25 cellular contexts compared by ENCODE assay signal in genomic region chr14:69863083-69863482, GRCh38. TPM values are rescaled to one million over a fixed set of nuclear protein-coding genes. Genes with fewer than 3 reads are reported as not detected.
"Had no signal": no experiment of that assay in that cellular context is flagged by ENCODE, and none has a peak within 500 bp of the region (broad histone marks: within the 10 kb centered on the region; RNA-seq: fewer than 3 reads in every experiment).

No MANE protein-coding gene starts in this region.

- H3K27me3 ChIP-seq: neural progenitor cell, ovary, right atrium auricular region, testis, vagina had no signal

- ATAC-seq: naive thymus-derived CD4-positive, alpha-beta T cell; psoas muscle; stimulated activated memory B cell treated with anti-CD40 and anti-IgM and Interleukin-4, amounts not matched to agents 10 μg/mL and 1 μg/mL and 100 μg/mL, for 72 hours; T-cell had no signal

- H2AFZ ChIP-seq: neural progenitor cell had no signal

- H3K4me1 ChIP-seq: psoas muscle, right atrium auricular region, testis, vagina had no signal

- H3K27ac ChIP-seq: neural progenitor cell, ovary, psoas muscle, right atrium auricular region, testis, vagina had no signal

- H3K9ac ChIP-seq: neural progenitor cell had no signal

- H3K4me2 ChIP-seq: neural progenitor cell had no signal

- H3K9me3 ChIP-seq: testis, vagina had no signal

- DNase-seq: activated CD4-positive, alpha-beta T cell treated with anti-CD3 and anti-CD28 coated beads for 1 hour; activated CD8-positive, alpha-beta memory T cell treated with anti-CD3 and anti-CD28 coated beads, Interleukin-2, amount 50 U/mL, for 48 hours; activated naive CD4-positive, alpha-beta T cell treated with Interleukin-2 at 50 U/mL for 16 hours; activated naive CD8-positive, alpha-beta T cell treated with anti-CD3 and anti-CD28 coated beads for 36 hours; activated T-cell treated with anti-CD3 and anti-CD28 coated beads, Interleukin-2, amount 50 U/mL, for 48 hours; cerebellar nuclear complex; effector CD4-positive, alpha-beta T cell; erythroblast; foreskin melanocyte; kidney; naive thymus-derived CD4-positive, alpha-beta T cell; ovary; psoas muscle; stimulated activated CD4-positive, alpha-beta T cell treated with anti-CD3 and anti-CD28 coated beads, Interleukin-1b, Interleukin-23, amount 100 ng/mL, for 48 hours; T-cell; testis; trophoblast cell had no signal

- H3K4me3 ChIP-seq: lung, neural progenitor cell, ovary, psoas muscle, right atrium auricular region, testis, vagina had no signal

- H3K36me3 ChIP-seq: neural progenitor cell, ovary, right atrium auricular region, vagina had no signal

- FAIRE-seq: endometrium, kidney, TTC549 had no signal

RNA-seq across cellular contexts. Expression of gene SMOC1, which starts 16.1 kb away (rescaled TPM):
- total RNA-seq: activated CD8-positive, alpha-beta memory T cell treated with anti-CD3 and anti-CD28 coated beads for 36 hours; activated naive CD8-positive, alpha-beta T cell treated with anti-CD3 and anti-CD28 coated beads for 36 hours; T-cell had no signal
- polyA plus RNA-seq: naive thymus-derived CD4-positive, alpha-beta T cell had no signal
